Comparison of ENCODE assay signal across 31 cellular contexts in the genomic region with DNA sequence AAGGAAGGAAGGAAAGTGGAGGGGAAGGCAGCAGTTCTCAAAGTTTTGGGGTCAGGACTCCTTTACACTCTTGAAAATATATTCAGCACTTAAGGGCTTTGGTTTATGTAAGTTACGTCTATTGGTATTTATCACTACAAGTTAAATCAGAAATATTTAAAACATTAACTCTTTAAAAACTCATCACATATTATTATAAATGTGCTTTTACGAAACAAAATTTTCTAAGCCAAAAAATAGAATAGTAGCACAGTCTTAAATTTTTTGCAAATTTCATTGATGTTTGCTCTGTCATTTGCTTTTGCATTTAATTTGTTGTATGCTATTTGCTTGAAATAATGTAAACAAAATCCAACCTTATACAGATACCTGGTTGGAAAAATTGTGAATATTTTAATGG.
"Had no signal": no experiment of that assay in that cellular context is flagged by ENCODE, and none has a peak within 500 bp of the region (broad histone marks: within the 10 kb centered on the region; RNA-seq: fewer than 3 reads in every experiment).

No MANE protein-coding gene starts in this region.

- DNase-seq: activated CD4-positive, alpha-beta memory T cell treated with anti-CD3 and anti-CD28 coated beads, Interleukin-2, amount 10 ng/mL, durations not matched to agents 7 days and 5 days; activated CD4-positive, alpha-beta T cell treated with anti-CD3 and anti-CD28 coated beads for 1 hour; activated CD4-positive, alpha-beta T cell treated with anti-CD3 and anti-CD28 coated beads for 4 hours; activated CD4-positive, alpha-beta T cell treated with anti-CD3 and anti-CD28 coated beads, Interleukin-2, amount 10 ng/mL, durations not matched to agents 7 days and 5 days; activated CD4-positive, alpha-beta T cell treated with anti-CD3 and anti-CD28 coated beads, Interleukin-2, amount 50 U/mL, for 4 hours; activated CD8-positive, alpha-beta memory T cell treated with anti-CD3 and anti-CD28 coated beads, Interleukin-2, amount 50 U/mL, for 48 hours; activated gamma-delta T cell treated with Interleukin-2 at 50 U/mL for 16 hours; activated naive CD4-positive, alpha-beta T cell treated with anti-CD3 and anti-CD28 coated beads, Interleukin-2, amount 50 U/mL, for 16 hours; activated naive CD4-positive, alpha-beta T cell treated with Interleukin-2 at 50 U/mL for 16 hours; activated naive CD8-positive, alpha-beta T cell treated with anti-CD3 and anti-CD28 coated beads, Interleukin-2, amount 10 ng/mL, durations not matched to agents 7 days and 5 days; activated T-cell treated with anti-CD3 and anti-CD28 coated beads for 4 hours; activated T-cell treated with anti-CD3 and anti-CD28 coated beads, Interleukin-2, amount 50 U/mL, for 24 hours; activated T-cell treated with anti-CD3 and anti-CD28 coated beads, Interleukin-2, amount 50 U/mL, for 72 hours; amniotic stem cell; anterior cingulate cortex; brain microvascular endothelial cell; cortex of kidney; dermis blood vessel endothelial cell; effector CD4-positive, alpha-beta T cell; effector memory CD8-positive, alpha-beta T cell; esophagus squamous epithelium; foreskin melanocyte; heart right ventricle; T-helper 2 cell had no signal

- H3K9me3 ChIP-seq: esophagus squamous epithelium, gastroesophageal sphincter, heart right ventricle had no signal

- H3K4me3 ChIP-seq: esophagus squamous epithelium, gastroesophageal sphincter, heart right ventricle had no signal

- H3K27me3 Mint-ChIP-seq: activated CD4-positive, alpha-beta memory T cell treated with anti-CD3 and anti-CD28 coated beads, Interleukin-2, amount 10 ng/mL, durations not matched to agents 7 days and 5 days; activated CD4-positive, alpha-beta T cell treated with anti-CD3 and anti-CD28 coated beads, Interleukin-2, amount 10 ng/mL, durations not matched to agents 7 days and 5 days; activated naive CD8-positive, alpha-beta T cell treated with anti-CD3 and anti-CD28 coated beads, Interleukin-2, amount 10 ng/mL, durations not matched to agents 7 days and 5 days; activated T-cell treated with anti-CD3 and anti-CD28 coated beads, Interleukin-2, amount 50 U/mL, for 24 hours; central memory CD8-positive, alpha-beta T cell; effector memory CD8-positive, alpha-beta T cell had no signal

- H3K9me3 Mint-ChIP-seq: activated CD4-positive, alpha-beta memory T cell treated with anti-CD3 and anti-CD28 coated beads, Interleukin-2, amount 10 ng/mL, durations not matched to agents 7 days and 5 days; activated CD4-positive, alpha-beta T cell treated with anti-CD3 and anti-CD28 coated beads, Interleukin-2, amount 10 ng/mL, durations not matched to agents 7 days and 5 days; activated naive CD8-positive, alpha-beta T cell treated with anti-CD3 and anti-CD28 coated beads, Interleukin-2, amount 10 ng/mL, durations not matched to agents 7 days and 5 days; activated T-cell treated with anti-CD3 and anti-CD28 coated beads, Interleukin-2, amount 50 U/mL, for 24 hours; activated T-cell treated with anti-CD3 and anti-CD28 coated beads, Interleukin-2, amount 50 U/mL, for 72 hours; central memory CD8-positive, alpha-beta T cell; effector memory CD8-positive, alpha-beta T cell had no signal

- H3K27me3 ChIP-seq: brain microvascular endothelial cell, esophagus squamous epithelium, gastroesophageal sphincter, heart right ventricle had no signal

- FAIRE-seq: astrocyte, bronchial epithelial cell, endometrium, endothelial cell of umbilical vein had no signal

- H3K27ac Mint-ChIP-seq: activated CD4-positive, alpha-beta memory T cell treated with anti-CD3 and anti-CD28 coated beads, Interleukin-2, amount 10 ng/mL, durations not matched to agents 7 days and 5 days; activated CD4-positive, alpha-beta T cell treated with anti-CD3 and anti-CD28 coated beads, Interleukin-2, amount 10 ng/mL, durations not matched to agents 7 days and 5 days; activated naive CD8-positive, alpha-beta T cell treated with anti-CD3 and anti-CD28 coated beads, Interleukin-2, amount 10 ng/mL, durations not matched to agents 7 days and 5 days; activated T-cell treated with anti-CD3 and anti-CD28 coated beads, Interleukin-2, amount 50 U/mL, for 24 hours; activated T-cell treated with anti-CD3 and anti-CD28 coated beads, Interleukin-2, amount 50 U/mL, for 72 hours; effector memory CD8-positive, alpha-beta T cell had no signal

- H3K27ac ChIP-seq: brain microvascular endothelial cell, epithelial cell of prostate, esophagus squamous epithelium, gastroesophageal sphincter, heart right ventricle had no signal

- H3K4me3 Mint-ChIP-seq: activated CD4-positive, alpha-beta memory T cell treated with anti-CD3 and anti-CD28 coated beads, Interleukin-2, amount 10 ng/mL, durations not matched to agents 7 days and 5 days; activated CD4-positive, alpha-beta T cell treated with anti-CD3 and anti-CD28 coated beads, Interleukin-2, amount 10 ng/mL, durations not matched to agents 7 days and 5 days; activated naive CD8-positive, alpha-beta T cell treated with anti-CD3 and anti-CD28 coated beads, Interleukin-2, amount 10 ng/mL, durations not matched to agents 7 days and 5 days; activated T-cell treated with anti-CD3 and anti-CD28 coated beads, Interleukin-2, amount 50 U/mL, for 24 hours; activated T-cell treated with anti-CD3 and anti-CD28 coated beads, Interleukin-2, amount 50 U/mL, for 72 hours; central memory CD8-positive, alpha-beta T cell; effector memory CD8-positive, alpha-beta T cell had no signal

- ATAC-seq: activated T-cell treated with anti-CD3 and anti-CD28 coated beads, Interleukin-2, amount 50 U/mL, for 72 hours; effector memory CD8-positive, alpha-beta T cell; gastroesophageal sphincter; heart right ventricle had no signal
